In the genomic region with DNA sequence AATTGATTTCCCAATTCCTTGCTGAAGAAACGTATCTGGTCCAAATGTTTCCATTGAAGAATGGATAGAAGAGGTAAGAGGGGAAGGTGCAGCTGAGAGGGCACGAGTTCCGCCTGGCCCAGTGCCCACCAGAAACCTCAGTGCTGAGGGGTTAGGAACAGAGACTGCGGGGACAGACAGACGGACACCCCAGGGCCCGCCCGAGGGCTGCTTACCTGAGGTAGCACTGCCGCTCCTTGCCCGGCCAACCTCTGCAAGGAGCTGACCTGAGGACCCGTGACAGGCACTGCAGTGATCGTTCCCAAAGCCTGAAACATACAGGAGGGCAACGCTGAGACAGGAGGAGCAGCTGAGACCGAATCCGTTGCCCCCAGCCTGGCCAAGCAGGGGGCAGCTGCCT, we compare ENCODE assay signal across 17 cellular contexts.
A peak's percentile ranks its signal among the peaks of the same experiment; 100 is the strongest.
DNase-seq lines count a peak whose midpoint lies in the region; ATAC-seq and TF ChIP-seq lines count a peak whose summit lies in the region.
"Had no signal": no experiment of that assay in that cellular context is flagged by ENCODE, and none has a peak within 500 bp of the region (broad histone marks: within the 10 kb centered on the region; RNA-seq: fewer than 3 reads in every experiment).

No MANE protein-coding gene starts in this region.

- H3K9me3 ChIP-seq in left ventricle myocardium inferior (replicated peaks) = peaks cover 13% of the 10 kb centered on the region
- peaks cover 0 to 14% (median 0%) of the 10 kb centered on the region in 11 donors for H3K9me3 ChIP-seq in heart right ventricle
- no peaks in the 10 kb centered on the region for H3K9me3 ChIP-seq in osteoblast (ENCODE audit: low read depth, low read length)
- H3K9me3 ChIP-seq: BE2C had no signal

- H3K4me1 ChIP-seq in left ventricle myocardium inferior (no peaks in the 10 kb centered on the region), heart right ventricle (no peaks in the 10 kb centered on the region), osteoblast (ENCODE audit: insufficient read depth, low read length) (no peaks in the 10 kb centered on the region)
- H3K4me1 ChIP-seq: BE2C, Caco-2 had no signal

- DNase-seq in left ventricle myocardium inferior = peak; percentile 5
- no peak for DNase-seq in heart right ventricle
- peak; percentile 14 for DNase-seq in coronary artery (ENCODE audit: low spot score)
- DNase-seq in osteoblast (ENCODE audit: insufficient read length, low spot score, missing footprints) = peak; percentile 69
- no peak for DNase-seq in NCI-H1930 (lab: John Stamatoyannopoulos, UW)
- no peak for DNase-seq in NCI-H2171 treated with DMSO at 0.1 percent for 48 hours (lab: John Stamatoyannopoulos, UW)
- DNase-seq: BE2C, Caco-2, GDM1, GM23248, NCI-H1092 treated with DMSO at 0.1 percent for 48 hours, NCI-H146, NCI-H2081, NCI-H446 treated with DMSO at 0.1 percent for 48 hours, NCI-H69 had no signal

- H3K36me3 ChIP-seq in left ventricle myocardium inferior = no peaks in the 10 kb centered on the region
- no peaks in the 10 kb centered on the region for H3K36me3 ChIP-seq in heart right ventricle
- no peaks in the 10 kb centered on the region for H3K36me3 ChIP-seq in osteoblast (ENCODE audit: insufficient read depth, low read length)
- H3K36me3 ChIP-seq: BE2C had no signal

- H2AFZ ChIP-seq in osteoblast (ENCODE audit: low read length) = no peak overlapping the region
- H2AFZ ChIP-seq: GM23248 had no signal

- H3K4me3 ChIP-seq in left ventricle myocardium inferior (no peak overlapping the region), heart right ventricle (no peak overlapping the region), coronary artery (no peak overlapping the region), osteoblast (ENCODE audit: insufficient read depth, low read length) (no peak overlapping the region)
- H3K4me3 ChIP-seq: GM23248 had no signal

- no peak overlapping the region for H3K27ac ChIP-seq in left ventricle myocardium inferior (replicated peaks)
- H3K27ac ChIP-seq in heart right ventricle = no peak overlapping the region
- no peak overlapping the region for H3K27ac ChIP-seq in coronary artery
- no peak overlapping the region for H3K27ac ChIP-seq in osteoblast (ENCODE audit: low read depth, low read length)
- H3K27ac ChIP-seq: GM23248 had no signal

- 90% methylated on average over 14 of the region's 14 CpGs for WGBS in heart right ventricle, 2 donors

- intact Hi-C loops in left ventricle myocardium inferior (cut with micrococcal nuclease) (no loop called here), heart right ventricle (cut with DNase I) (no loop called here)

- no peak overlapping the region for H3K4me2 ChIP-seq in osteoblast (ENCODE audit: insufficient read depth, low read length)

- H3K27me3 ChIP-seq in left ventricle myocardium inferior (ENCODE audit: low read depth) (peaks cover 11% of the 10 kb centered on the region), heart right ventricle (peaks cover 0 to 3% (median 0%) of the 10 kb centered on the region in 7 donors), osteoblast (ENCODE audit: insufficient read depth, low read length) (no peaks in the 10 kb centered on the region)
- H3K27me3 ChIP-seq: BE2C had no signal

- TF ChIP-seq CTCF in left ventricle myocardium inferior (IDR thresholded peaks at IDR 0.05; ENCODE audit: borderline replicate concordance) = no peak
- TF ChIP-seq CTCF in heart right ventricle (IDR thresholded peaks at IDR 0.05) = no peak
- TF ChIP-seq CTCF in coronary artery (IDR thresholded peaks at IDR 0.05) = no peak
- no peak for TF ChIP-seq CTCF in osteoblast (IDR thresholded peaks at IDR 0.05; ENCODE audit: extremely low read depth, low read depth, low read length)

- no peaks in the 10 kb centered on the region for H4K20me1 ChIP-seq in osteoblast (ENCODE audit: insufficient read depth, low read length)

- no peaks in the 10 kb centered on the region for H3K79me2 ChIP-seq in osteoblast (ENCODE audit: insufficient read depth, low read length)

- ATAC-seq in heart right ventricle = no peak
- ATAC-seq in activated CD4-positive, CD25-positive, alpha-beta regulatory T cell treated with anti-CD3 and anti-CD28 coated beads, Interleukin-2, amount 50 U/mL, for 24 hours = no peak
- ATAC-seq: Panc1 had no signal

Comparison
In these comparisons a context has a peak if more than half of its experiments do, and no peak if none do; other contexts are left out.
1. DNase-seq: peak in left ventricle myocardium inferior (single experiment), coronary artery (single experiment) and osteoblast (single experiment); none in heart right ventricle (0 of 2), NCI-H1930 (0 of 2) and NCI-H2171 treated with DMSO at 0.1 percent for 48 hours (single experiment).